In genomic region chr2:170588729-170589128, GRCh38 we compare ENCODE assay signal across 24 cellular contexts.
"Had no signal": no experiment of that assay in that cellular context is flagged by ENCODE, and none has a peak within 500 bp of the region (broad histone marks: within the 10 kb centered on the region; RNA-seq: fewer than 3 reads in every experiment).

No MANE protein-coding gene starts in this region.

- DNase-seq: colonic mucosa; cortex of kidney; effector CD8-positive, alpha-beta T cell; effector memory CD8-positive, alpha-beta T cell; endodermal cell; erythroblast; esophagus squamous epithelium; heart left ventricle; hypothalamus; immature natural killer cell; islet precursor cell; left cardiac atrium; left lung; left ventricle myocardium superior; lower lobe of right lung; mucosa of descending colon; naive B cell had no signal

- H3K27ac Mint-ChIP-seq: dendritic cell treated with granulocyte-macrophage colony-stimulating factor and Interleukin-4, amounts not matched to agents 40 ng/mL and 50 ng/mL, for 4 days; effector memory CD8-positive, alpha-beta T cell; endodermal cell; immature natural killer cell; mesothelial cell of epicardium; naive B cell had no signal

- H2AFZ ChIP-seq: hepatocyte had no signal

- H3K27me3 ChIP-seq: colonic mucosa, esophagus squamous epithelium, foreskin keratinocyte, gastroesophageal sphincter, heart left ventricle, hepatocyte, left lung had no signal

- H3K4me3 Mint-ChIP-seq: dendritic cell treated with granulocyte-macrophage colony-stimulating factor and Interleukin-4, amounts not matched to agents 40 ng/mL and 50 ng/mL, for 4 days; effector memory CD8-positive, alpha-beta T cell; endodermal cell; immature natural killer cell; mesothelial cell of epicardium; naive B cell had no signal

- H3K4me2 ChIP-seq: hepatocyte had no signal

- H3K27ac ChIP-seq: colonic mucosa, epithelial cell of prostate, esophagus squamous epithelium, foreskin keratinocyte, gastroesophageal sphincter, heart left ventricle, hepatocyte, left lung, lower lobe of right lung had no signal

- H3K4me3 ChIP-seq: colonic mucosa, esophagus squamous epithelium, gastroesophageal sphincter, heart left ventricle, hepatocyte, left lung, lower lobe of right lung, mucosa of descending colon had no signal

- ATAC-seq: effector memory CD8-positive, alpha-beta T cell; esophagus mucosa; heart left ventricle; left cardiac atrium; left lung; left ventricle myocardium superior; lower lobe of right lung; mucosa of descending colon had no signal

- H3K27me3 Mint-ChIP-seq: dendritic cell treated with granulocyte-macrophage colony-stimulating factor and Interleukin-4, amounts not matched to agents 40 ng/mL and 50 ng/mL, for 4 days had no signal

- H3K9me3 ChIP-seq: colonic mucosa, esophagus squamous epithelium, gastroesophageal sphincter, heart left ventricle, left lung, lower lobe of right lung, mucosa of descending colon had no signal

- H3K36me3 ChIP-seq: colonic mucosa, esophagus squamous epithelium, gastroesophageal sphincter, heart left ventricle, left lung, lower lobe of right lung had no signal

- H3K4me1 ChIP-seq: colonic mucosa, heart left ventricle, left lung, lower lobe of right lung had no signal

- H3K4me1 Mint-ChIP-seq: immature natural killer cell, naive B cell had no signal

- H3K36me3 Mint-ChIP-seq: immature natural killer cell, mesothelial cell of epicardium, naive B cell had no signal

- H3K9me3 Mint-ChIP-seq: dendritic cell treated with granulocyte-macrophage colony-stimulating factor and Interleukin-4, amounts not matched to agents 40 ng/mL and 50 ng/mL, for 4 days; effector memory CD8-positive, alpha-beta T cell; endodermal cell; immature natural killer cell; mesothelial cell of epicardium; naive B cell had no signal
